Comparison of ENCODE assay signal across 18 cellular contexts in genomic region chr10:42640610-42641229, GRCh38. TPM values are rescaled to one million over a fixed set of nuclear protein-coding genes. Genes with fewer than 3 reads are reported as not detected.
DNase-seq lines count a peak whose midpoint lies in the region; ATAC-seq and TF ChIP-seq lines count a peak whose summit lies in the region.
"Had no signal": no experiment of that assay in that cellular context is flagged by ENCODE, and none has a peak within 500 bp of the region (broad histone marks: within the 10 kb centered on the region; RNA-seq: fewer than 3 reads in every experiment).

No MANE protein-coding gene starts in this region.

- no peak for TF ChIP-seq RAD21 in HCT116 (IDR thresholded peaks at IDR 0.05; ENCODE audit: low read depth)

- H3K9me2 ChIP-seq in HCT116 (ENCODE audit: insufficient read depth): no peaks in the 10 kb centered on the region

- TF ChIP-seq POLR2A in HCT116 (IDR thresholded peaks at IDR 0.05; ENCODE audit: borderline replicate concordance, extremely low read depth, insufficient read depth, insufficient read length): no peak

- H3K9me3 ChIP-seq in HCT116 (ENCODE audit: control insufficient read depth in 1 of 2, insufficient read depth in 1 of 2, low read depth in 1 of 2, low read length in 2 of 2): no peaks in the 10 kb centered on the region
- H3K9me3 ChIP-seq in RWPE2 (ENCODE audit: severe bottlenecking): no peaks in the 10 kb centered on the region
- no peaks in the 10 kb centered on the region for H3K9me3 ChIP-seq in CD8-positive, alpha-beta T cell (ENCODE audit: low read length)
- H3K9me3 ChIP-seq: BLaER1 treated with 17β-estradiol and CSF1 and Interleukin-3, amounts not matched to agents 10 nM and 100 nM had no signal

- POLR2A ChIA-PET in HCT116 (lab: Charles Lee): no interaction called here
- POLR2A ChIA-PET in CD8-positive, alpha-beta T cell (lab: Charles Lee): no interaction called here

- no peak for TF ChIP-seq CTCF in HCT116 (IDR thresholded peaks at IDR 0.05 in 2 of 3, conservative IDR thresholded peaks at IDR 0.05 in 1 of 3; ENCODE audit: borderline replicate concordance in 1 of 3, insufficient read depth in 1 of 3, low read depth in 2 of 3, low read length in 2 of 3)
- TF ChIP-seq CTCF in RWPE2 (IDR thresholded peaks at IDR 0.05; ENCODE audit: poor library complexity, severe bottlenecking): no peak
- TF ChIP-seq CTCF in foreskin keratinocyte (conservative IDR thresholded peaks at IDR 0.05): no peak
- no peak for TF ChIP-seq CTCF in CD8-positive, alpha-beta T cell (IDR thresholded peaks at IDR 0.05)

- no peak overlapping the region for H3K4me3 Mint-ChIP-seq in CD8-positive, alpha-beta T cell
- H3K4me3 Mint-ChIP-seq: activated naive CD8-positive, alpha-beta T cell treated with anti-CD3 and anti-CD28 coated beads for 36 hours had no signal

- RAD21 ChIA-PET in HCT116 (lab: Charles Lee; ENCODE audit: low non-redundant PET in 1 of 2, low total read pairs in 2 of 2, uncharacterized antibody in 2 of 2, unreplicated experiment in 2 of 2): no interaction called here

- DNase-seq in HCT116 (ENCODE audit: low read depth, low spot score) (peak; percentile 31), RWPE2 (ENCODE audit: low spot score) (peak; percentile 85), foreskin keratinocyte (peak; percentile 94 to 98), renal cortical epithelial cell (ENCODE audit: low read depth) (peak; percentile 89), 8988T (no peak), GDM1 (lab: John Stamatoyannopoulos, UW) (no peak), NCI-H2029 treated with DMSO at 0.1 percent for 48 hours (lab: John Stamatoyannopoulos, UW) (no peak)
- DNase-seq in CD8-positive, alpha-beta T cell: no peak
- DNase-seq: activated CD4-positive, alpha-beta T cell treated with anti-CD3 and anti-CD28 coated beads for 1 hour; activated naive CD8-positive, alpha-beta T cell treated with anti-CD3 and anti-CD28 coated beads for 36 hours; Karpas-422; mesenchymal stem cell; NCI-H1694; NCI-H774; Right ventricle myocardium superior; stimulated activated naive CD4-positive, alpha-beta T cell had no signal

- intact Hi-C loops in HCT116 (cut with micrococcal nuclease): no loop called here
- intact Hi-C loops in CD8-positive, alpha-beta T cell (cut with DNase I, micrococcal nuclease): no loop called here

- CTCF ChIA-PET in HCT116 (lab: Charles Lee): no interaction called here
- CTCF ChIA-PET in CD8-positive, alpha-beta T cell (lab: Charles Lee): no interaction called here

- H2AFZ ChIP-seq in HCT116 (ENCODE audit: low read depth, low read length, poor library complexity, severe bottlenecking): no peak overlapping the region

- peaks cover 25% of the 10 kb centered on the region for H3K4me1 Mint-ChIP-seq in CD8-positive, alpha-beta T cell (ENCODE audit: low read depth)

- no peaks in the 10 kb centered on the region for H3K27me3 Mint-ChIP-seq in CD8-positive, alpha-beta T cell (ENCODE audit: low read depth)
- H3K27me3 Mint-ChIP-seq: activated naive CD8-positive, alpha-beta T cell treated with anti-CD3 and anti-CD28 coated beads for 36 hours had no signal

- no peak overlapping the region for H3K27ac Mint-ChIP-seq in CD8-positive, alpha-beta T cell

- no peaks in the 10 kb centered on the region for H3K36me3 ChIP-seq in HCT116 (ENCODE audit: control insufficient read depth in 1 of 2, insufficient read depth in 2 of 2, low read length in 2 of 2)
- peaks cover 15% of the 10 kb centered on the region; the same call in 1 of the 2 replicates for H3K36me3 ChIP-seq in RWPE2 (ENCODE audit: low read depth)
- no peaks in the 10 kb centered on the region for H3K36me3 ChIP-seq in CD8-positive, alpha-beta T cell (ENCODE audit: insufficient read depth, low read length)

- H3K9ac ChIP-seq in HCT116 (ENCODE audit: low read length): no peak overlapping the region
- H3K9ac ChIP-seq: BLaER1 treated with 17β-estradiol and CSF1 and Interleukin-3, amounts not matched to agents 10 nM and 100 nM had no signal

- H3K27ac ChIP-seq in HCT116 (ENCODE audit: low read depth, low read length) (no peak overlapping the region), RWPE2 (ENCODE audit: poor library complexity, severe bottlenecking) (peak overlapping the region; percentile 64), foreskin keratinocyte (no peak overlapping the region)
- H3K27ac ChIP-seq in CD8-positive, alpha-beta T cell (ENCODE audit: low read depth, low read length): no peak overlapping the region
- H3K27ac ChIP-seq: BLaER1 treated with 17β-estradiol and CSF1 and Interleukin-3, amounts not matched to agents 10 nM and 100 nM; HL-60 had no signal

- no peaks in the 10 kb centered on the region for H3K9me3 Mint-ChIP-seq in CD8-positive, alpha-beta T cell
- H3K9me3 Mint-ChIP-seq: activated naive CD8-positive, alpha-beta T cell treated with anti-CD3 and anti-CD28 coated beads for 36 hours had no signal

- H3K79me2 ChIP-seq in HCT116 (ENCODE audit: insufficient read depth, low read length): peaks cover 11% of the 10 kb centered on the region; the same call in 1 of the 2 replicates

- no peak overlapping the region for H3K4me3 ChIP-seq in HCT116 (replicated peaks in 1 of 2; ENCODE audit: low read depth in 1 of 2, low read length in 2 of 2)
- no peak overlapping the region for H3K4me3 ChIP-seq in RWPE2 (ENCODE audit: severe bottlenecking)
- no peak overlapping the region for H3K4me3 ChIP-seq in CD8-positive, alpha-beta T cell (ENCODE audit: low read depth, low read length)
- H3K4me3 ChIP-seq: BLaER1 treated with 17β-estradiol and CSF1 and Interleukin-3, amounts not matched to agents 10 nM and 100 nM had no signal

- peaks cover 14% of the 10 kb centered on the region for H3K36me3 Mint-ChIP-seq in CD8-positive, alpha-beta T cell

- H3K27me3 ChIP-seq in HCT116 (ENCODE audit: insufficient read depth, low read length) (no peaks in the 10 kb centered on the region), RWPE2 (ENCODE audit: insufficient read depth, poor library complexity, severe bottlenecking) (no peaks in the 10 kb centered on the region), foreskin keratinocyte (no peaks in the 10 kb centered on the region)
- no peaks in the 10 kb centered on the region for H3K27me3 ChIP-seq in CD8-positive, alpha-beta T cell (ENCODE audit: insufficient read depth, low read length)
- H3K27me3 ChIP-seq: BLaER1 treated with 17β-estradiol and CSF1 and Interleukin-3, amounts not matched to agents 10 nM and 100 nM had no signal

- no peak overlapping the region for H3K4me2 ChIP-seq in HCT116 (ENCODE audit: low read length)

- BruUV-seq in HCT116 (replicated peaks; lab: Mats Ljungman, UMichigan): no TSS peak

- H4K20me1 ChIP-seq in HCT116 (ENCODE audit: insufficient read depth): no peaks in the 10 kb centered on the region
- H4K20me1 ChIP-seq: BLaER1 treated with 17β-estradiol and CSF1 and Interleukin-3, amounts not matched to agents 10 nM and 100 nM had no signal

- peaks cover 10 to 21% of the 10 kb centered on the region in 2 experiments for H3K4me1 ChIP-seq in HCT116 (ENCODE audit: control insufficient read depth in 1 of 2, insufficient read depth in 2 of 2, low read length in 2 of 2)
- peaks cover 18% of the 10 kb centered on the region for H3K4me1 ChIP-seq in RWPE2 (ENCODE audit: insufficient read depth, poor library complexity, severe bottlenecking)
- H3K4me1 ChIP-seq in foreskin keratinocyte: peaks cover 8% of the 10 kb centered on the region
- peaks cover 14% of the 10 kb centered on the region for H3K4me1 ChIP-seq in CD8-positive, alpha-beta T cell (ENCODE audit: insufficient read depth, low read length)

- ATAC-seq in HCT116: no peak
- peak; percentile 50 for ATAC-seq in RWPE2 (ENCODE audit: low read depth)
- peak; percentile 41 for ATAC-seq in foreskin keratinocyte
- ATAC-seq in CD8-positive, alpha-beta T cell: no peak

TF ChIP-seq in HCT116, 20 proteins besides CTCF, POLR2A, EP300 and RAD21 (continues in another document):
- TF ChIP-seq REST (IDR thresholded peaks at IDR 0.05; ENCODE audit: low read depth) (no peak), SRF (IDR thresholded peaks at IDR 0.05; ENCODE audit: low read depth) (no peak), ELF1 (IDR thresholded peaks at IDR 0.05; ENCODE audit: borderline replicate concordance, low read depth) (no peak), ATF3 (IDR thresholded peaks at IDR 0.05) (no peak), CBX3 (IDR thresholded peaks at IDR 0.05; ENCODE audit: low read depth) (no peak), SP1 (IDR thresholded peaks at IDR 0.05; ENCODE audit: low read depth) (no peak), MAX (IDR thresholded peaks at IDR 0.05) (0 out of 2 replicates have a peak, but pooled peaks have one; percentile 15)

RNA-seq across cellular contexts. Expression of gene ZNF33B, which starts 2.4 kb away (rescaled TPM):
- total RNA-seq in HCT116 (2021; ENCODE audit: unreplicated experiment) (21.1 TPM), foreskin keratinocyte (11.0 and 12.8 TPM in 2 replicates), renal cortical epithelial cell (13.2 and 48.4 TPM in 2 replicates)
- 9.8 and 12.2 TPM in 2 replicates for polyA plus RNA-seq in HCT116 (2012)
- 4.0 and 4.4 TPM in 2 replicates for polyA plus RNA-seq in foreskin keratinocyte
- 10 to 100 TPM; 16.4 to 17.0 TPM for total RNA-seq in CD8-positive, alpha-beta T cell

Comparison
In these comparisons a context has a peak if more than half of its experiments do, and no peak if none do; other contexts are left out.
1. ATAC-seq: peak in RWPE2 (single experiment) and foreskin keratinocyte (single experiment); none in HCT116 (single experiment) and CD8-positive, alpha-beta T cell (single experiment).
2. DNase-seq: peak in HCT116 (single experiment), RWPE2 (single experiment), foreskin keratinocyte (2 of 2) and renal cortical epithelial cell (single experiment); none in CD8-positive, alpha-beta T cell (0 of 7), 8988T (single experiment), GDM1 (single experiment) and NCI-H2029 treated with DMSO at 0.1 percent for 48 hours (single experiment).